ENCODE assay signal across 8 cellular contexts in genomic region chr1:15836772-15837669, GRCh38. TPM values are rescaled to one million over a fixed set of nuclear protein-coding genes. Genes with fewer than 3 reads are reported as not detected.
DNase-seq lines count a peak whose midpoint lies in the region; ATAC-seq and TF ChIP-seq lines count a peak whose summit lies in the region.

No MANE protein-coding gene starts in this region.

- H3K27ac Mint-ChIP-seq in activated CD8-positive, alpha-beta memory T cell treated with anti-CD3 and anti-CD28 coated beads, Interleukin-2, amount 10 ng/mL, durations not matched to agents 7 days and 5 days: peak overlapping the region; percentile 95

- H3K9me3 Mint-ChIP-seq in activated CD8-positive, alpha-beta memory T cell treated with anti-CD3 and anti-CD28 coated beads, Interleukin-2, amount 10 ng/mL, durations not matched to agents 7 days and 5 days (ENCODE audit: low read depth): no peaks in the 10 kb centered on the region

- no peaks in the 10 kb centered on the region for H3K27me3 ChIP-seq in heart right ventricle
- no peaks in the 10 kb centered on the region for H3K27me3 ChIP-seq in HAP-1 (ENCODE audit: low read depth)

- peaks cover 20% of the 10 kb centered on the region for H3K4me1 Mint-ChIP-seq in activated CD8-positive, alpha-beta memory T cell treated with anti-CD3 and anti-CD28 coated beads, Interleukin-2, amount 10 ng/mL, durations not matched to agents 7 days and 5 days

- H3K9me3 ChIP-seq in heart right ventricle: no peaks in the 10 kb centered on the region
- no peaks in the 10 kb centered on the region for H3K9me3 ChIP-seq in HAP-1

- H3K36me3 ChIP-seq in heart right ventricle (peaks cover 0 to under 1% (median 0%) of the 10 kb centered on the region in 9 donors), HAP-1 (replicated peaks) (no peaks in the 10 kb centered on the region)

- intact Hi-C loops in heart right ventricle (cut with DNase I): loop anchor here in 3 of 10 donors (1.0 to 10.0 kb wide), 2 partner anchors 10 to 48 kb away; partner anchors contain the start of gene SPEN (in 1 of the 3)

- WGBS in heart right ventricle, 2 donors: 46 to 52% methylated on average over 62 of the region's 62 CpGs

- DNase-seq in Kasumi-1 (lab: John Stamatoyannopoulos, UW) (peak; percentile 61 to 85), heart right ventricle (peak; percentile 35 to 45), HAP-1 (ENCODE audit: low spot score in 2 of 2) (no peak), middle frontal gyrus (ENCODE audit: extremely low spot score, low spot score) (no peak), inferior parietal cortex (ENCODE audit: extremely low spot score) (no peak), NCI-H82 treated with DMSO at 0.1 percent for 48 hours (lab: John Stamatoyannopoulos, UW; ENCODE audit: unreplicated experiment) (no peak)
- peak; percentile 79 for DNase-seq in activated CD8-positive, alpha-beta memory T cell treated with anti-CD3 and anti-CD28 coated beads, Interleukin-2, amount 10 ng/mL, durations not matched to agents 7 days and 5 days

- H3K36me3 Mint-ChIP-seq in activated CD8-positive, alpha-beta memory T cell treated with anti-CD3 and anti-CD28 coated beads, Interleukin-2, amount 10 ng/mL, durations not matched to agents 7 days and 5 days: no peaks in the 10 kb centered on the region

- peak overlapping the region; percentile 84 for H3K4me3 Mint-ChIP-seq in activated CD8-positive, alpha-beta memory T cell treated with anti-CD3 and anti-CD28 coated beads, Interleukin-2, amount 10 ng/mL, durations not matched to agents 7 days and 5 days

- no peaks in the 10 kb centered on the region for H3K27me3 Mint-ChIP-seq in activated CD8-positive, alpha-beta memory T cell treated with anti-CD3 and anti-CD28 coated beads, Interleukin-2, amount 10 ng/mL, durations not matched to agents 7 days and 5 days

- in situ Hi-C loops in HAP-1 (cut with MboI; ENCODE audit: low sequenced_read_pairs): no loop called here

- H3K4me1 ChIP-seq in heart right ventricle (peaks cover 3 to 34% (median 19%) of the 10 kb centered on the region in 9 donors), HAP-1 (peaks cover 11% of the 10 kb centered on the region)

- CTCF ChIA-PET in activated CD8-positive, alpha-beta memory T cell treated with anti-CD3 and anti-CD28 coated beads, Interleukin-2, amount 10 ng/mL, durations not matched to agents 7 days and 5 days (lab: Charles Lee): interaction anchor here (0.7 to 4.1 kb wide), 3 partner anchors 10 to 122 kb away, joined by 3 to 45 read pairs (median 5); partner anchors contain the start of gene SPEN

- peak overlapping the region in 9 of 10 donors; percentile 99 to 100 (median 100) for H3K27ac ChIP-seq in heart right ventricle
- peak overlapping the region; percentile 27 to 100 (median 99) for H3K27ac ChIP-seq in skin epidermis

- no peak for TF ChIP-seq CTCF in heart right ventricle (IDR thresholded peaks at IDR 0.05)

- ATAC-seq in activated CD8-positive, alpha-beta memory T cell treated with anti-CD3 and anti-CD28 coated beads, Interleukin-2, amount 10 ng/mL, durations not matched to agents 7 days and 5 days: peak; percentile 8
- ATAC-seq in heart right ventricle: peak in 1 of 8 donors; percentile 9

- H3K4me3 ChIP-seq in heart right ventricle (peak overlapping the region in 7 of 10 donors; percentile 35 to 90 (median 87)), skin epidermis (peak overlapping the region; percentile 22 to 79 (median 65)), HAP-1 (no peak overlapping the region)

RNA-seq across cellular contexts. Expression of gene SPEN, which starts 10.5 kb away (rescaled TPM):
- 10 to 100 TPM; 74.6 to 75.5 TPM for total RNA-seq in activated CD8-positive, alpha-beta memory T cell treated with anti-CD3 and anti-CD28 coated beads, Interleukin-2, amount 10 ng/mL, durations not matched to agents 7 days and 5 days
- total RNA-seq in heart right ventricle: 10 to 100 TPM; 24.1 to 34.4 (median 28.1) TPM
- polyA plus RNA-seq in heart right ventricle: 10 to 100 TPM; 11.2 to 12.4 TPM

RNA-seq across cellular contexts. Expression of gene UQCRHL, which starts 29.6 kb away (rescaled TPM):
- total RNA-seq in activated CD8-positive, alpha-beta memory T cell treated with anti-CD3 and anti-CD28 coated beads, Interleukin-2, amount 10 ng/mL, durations not matched to agents 7 days and 5 days: 1 to 10 TPM; 1.6 to 1.8 TPM
- total RNA-seq in heart right ventricle: 1 to 10 TPM; 2.1 to 6.3 (median 3.2) TPM
- 1 to 10 TPM; 4.5 to 8.6 TPM for polyA plus RNA-seq in heart right ventricle

Comparison
In these comparisons a context has a peak if more than half of its experiments do, and no peak if none do; other contexts are left out.
1. DNase-seq: peak in Kasumi-1 (2 of 2), activated CD8-positive, alpha-beta memory T cell treated with anti-CD3 and anti-CD28 coated beads, Interleukin-2, amount 10 ng/mL, durations not matched to agents 7 days and 5 days (single experiment) and heart right ventricle (2 of 2); none in HAP-1 (0 of 2), middle frontal gyrus (single experiment), inferior parietal cortex (single experiment) and NCI-H82 treated with DMSO at 0.1 percent for 48 hours (single experiment).